In genomic region chr10:91162050-91162494, GRCh38 we compare ENCODE assay signal across 8 cellular contexts. TPM values are rescaled to one million over a fixed set of nuclear protein-coding genes. Genes with fewer than 3 reads are reported as not detected.
A peak's percentile ranks its signal among the peaks of the same experiment; 100 is the strongest.
DNase-seq lines count a peak whose midpoint lies in the region; ATAC-seq, FAIRE-seq and TF ChIP-seq lines count a peak whose summit lies in the region.

No MANE protein-coding gene starts in this region.

- ATAC-seq in HG03439 (IDR thresholded peaks at IDR 0.05; ENCODE audit: unreplicated experiment), result no peak

- H3K79me2 ChIP-seq in astrocyte (ENCODE audit: insufficient read depth, low read length), result peaks cover 10% of the 10 kb centered on the region
- H3K79me2 ChIP-seq in keratinocyte (ENCODE audit: control insufficient read depth, insufficient read depth, low read length), result no peaks in the 10 kb centered on the region

- H3K27ac ChIP-seq in astrocyte (ENCODE audit: low read depth, low read length), result peak overlapping the region; percentile 44
- no peak overlapping the region for H3K27ac ChIP-seq in keratinocyte (ENCODE audit: control insufficient read depth, insufficient read depth, low read length)

- H3K9me3 ChIP-seq in astrocyte (ENCODE audit: insufficient read depth, low read depth, low read length), result no peaks in the 10 kb centered on the region
- no peaks in the 10 kb centered on the region for H3K9me3 ChIP-seq in keratinocyte (ENCODE audit: control insufficient read depth, low read depth, low read length)

- peaks cover 11% of the 10 kb centered on the region for H3K4me1 Mint-ChIP-seq in astrocyte (ENCODE audit: low read depth, unreplicated experiment)

- peaks cover 12% of the 10 kb centered on the region for H3K27me3 Mint-ChIP-seq in astrocyte (ENCODE audit: low read depth, unreplicated experiment)

- no peaks in the 10 kb centered on the region for H3K4me1 ChIP-seq in astrocyte (ENCODE audit: insufficient read depth, low read length)
- H3K4me1 ChIP-seq in keratinocyte (ENCODE audit: control insufficient read depth, extremely low read depth, insufficient read depth, low read length), result peaks cover 10% of the 10 kb centered on the region

- H4K20me1 ChIP-seq in astrocyte (ENCODE audit: insufficient read depth, low read length) (peaks cover 3% of the 10 kb centered on the region), keratinocyte (ENCODE audit: control insufficient read depth, extremely low read depth, insufficient read depth, low read length) (no peaks in the 10 kb centered on the region)

- H3K36me3 Mint-ChIP-seq in astrocyte (ENCODE audit: low read depth, unreplicated experiment), result no peaks in the 10 kb centered on the region

- peak overlapping the region; percentile 85 for H3K4me3 Mint-ChIP-seq in astrocyte (ENCODE audit: unreplicated experiment)

- DNase-seq in DMS53 treated with DMSO at 0.1 percent for 48 hours (lab: John Stamatoyannopoulos, UW; ENCODE audit: unreplicated experiment) (peak; percentile 41), LoVo (ENCODE audit: low spot score) (peak; percentile 1), astrocyte (ENCODE audit: low read depth) (peak; percentile 12), keratinocyte (ENCODE audit: low read depth, low spot score) (no peak), NCI-H748 (lab: John Stamatoyannopoulos, UW; ENCODE audit: unreplicated experiment) (no peak), NCI-H1930 (lab: John Stamatoyannopoulos, UW) (no peak)
- DNase-seq in stimulated activated CD4-positive, alpha-beta T cell treated with anti-CD3 and anti-CD28 coated beads, TNF-alpha, amount 100 ng/mL, for 24 hours (ENCODE audit: low read depth in 3 of 3), result peak in 2 of 3 experiments; percentile 0 to 9

- dilution Hi-C loops in keratinocyte (cut with MboI; ENCODE audit: extremely low pct_ligation_motif_present, low sequenced_read_pairs), result no loop called here

- TF ChIP-seq CTCF in astrocyte (IDR thresholded peaks at IDR 0.05; ENCODE audit: insufficient read depth, low read depth, low read length) (no peak), keratinocyte (optimal IDR thresholded peaks at IDR 0.05 in 1 of 3, IDR thresholded peaks at IDR 0.05 in 1 of 3, conservative IDR thresholded peaks at IDR 0.05 in 1 of 3; ENCODE audit: extremely low read depth in 1 of 3, insufficient read depth in 2 of 3, low read length in 3 of 3) (no peak)

- H3K36me3 ChIP-seq in astrocyte (ENCODE audit: insufficient read depth, low read length) (no peaks in the 10 kb centered on the region), keratinocyte (ENCODE audit: control insufficient read depth in 2 of 2, extremely low read depth in 1 of 2, insufficient read depth in 2 of 2, low read length in 2 of 2) (no peaks in the 10 kb centered on the region)

- H3K27ac Mint-ChIP-seq in astrocyte (ENCODE audit: unreplicated experiment), result peak overlapping the region; percentile 68

- no peaks in the 10 kb centered on the region for H3K9me1 ChIP-seq in keratinocyte (ENCODE audit: control insufficient read depth, extremely low read depth, insufficient read depth, low read length)

- peak overlapping the region; percentile 93 for H3K4me2 ChIP-seq in astrocyte (ENCODE audit: low read length)
- H3K4me2 ChIP-seq in keratinocyte (ENCODE audit: control insufficient read depth, extremely low read depth, insufficient read depth, low read depth, low read length), result peak overlapping the region; percentile 82

- H2AFZ ChIP-seq in astrocyte (ENCODE audit: low read depth, low read length) (peak overlapping the region; percentile 83), keratinocyte (ENCODE audit: control insufficient read depth, low read length) (peak overlapping the region; percentile 72)

- no peaks in the 10 kb centered on the region for H3K9me3 Mint-ChIP-seq in astrocyte (ENCODE audit: unreplicated experiment)

- H3K27me3 ChIP-seq in astrocyte (ENCODE audit: insufficient read depth, low read length) (no peaks in the 10 kb centered on the region), keratinocyte (ENCODE audit: control insufficient read depth, extremely low read depth, insufficient read depth, low read length) (peaks cover 12% of the 10 kb centered on the region)

- FAIRE-seq in astrocyte (lab: Jason Lieb, UNC), result no peak
- FAIRE-seq in keratinocyte (lab: Jason Lieb, UNC), result no peak

- peak overlapping the region; percentile 75 for H3K4me3 ChIP-seq in astrocyte (ENCODE audit: insufficient read depth, low read depth, low read length)
- H3K4me3 ChIP-seq in keratinocyte (ENCODE audit: control insufficient read depth in 2 of 3, extremely low read depth in 1 of 3, insufficient read depth in 2 of 3, low read depth in 1 of 3, low read length in 3 of 3), result peak overlapping the region; percentile 38 to 69 (median 68)

- peak overlapping the region; percentile 85 for H3K9ac ChIP-seq in astrocyte (ENCODE audit: low read length)
- H3K9ac ChIP-seq in keratinocyte (ENCODE audit: control insufficient read depth, extremely low read depth, insufficient read depth, low read length), result peak overlapping the region; percentile 73

RNA-seq across cellular contexts. Expression of gene PCGF5, which starts 58.4 kb away (rescaled TPM):
- total RNA-seq in astrocyte, result 28.2 and 31.5 TPM in 2 replicates
- polyA plus RNA-seq in keratinocyte, result 5.2 to 13.9 TPM (median 12.1 TPM) in 3 replicates
- polyA plus RNA-seq in keratinocyte (2011; ENCODE audit: low read depth), result 6.2 TPM
- 6.3 and 16.0 TPM in 2 replicates for polyA plus RNA-seq in keratinocyte (2011; cell fraction: cytosol; rRNA removed)
- 3.5 and 4.1 TPM in 2 replicates for polyA plus RNA-seq in keratinocyte (2011; cell fraction: nucleus; rRNA removed)
- polyA plus RNA-seq in keratinocyte (2012; ENCODE audit: low replicate concordance), result 6.8 and 8.9 TPM in 2 replicates
- polyA minus RNA-seq in keratinocyte, result 4.1 to 10.6 TPM (median 9.5 TPM) in 3 replicates
- 3.8 TPM for polyA minus RNA-seq in keratinocyte (2011; cell fraction: cytosol; rRNA and poly(A)+ RNA removed)
- 5.1 and 11.0 TPM in 2 replicates for polyA minus RNA-seq in keratinocyte (2011; cell fraction: nucleus; rRNA and poly(A)+ RNA removed)

Comparison
In these comparisons a context has a peak if more than half of its experiments do, and no peak if none do; other contexts are left out.
1. DNase-seq: peak in DMS53 treated with DMSO at 0.1 percent for 48 hours (single experiment), LoVo (single experiment), astrocyte (single experiment) and stimulated activated CD4-positive, alpha-beta T cell treated with anti-CD3 and anti-CD28 coated beads, TNF-alpha, amount 100 ng/mL, for 24 hours (2 of 3); none in keratinocyte (single experiment), NCI-H748 (single experiment) and NCI-H1930 (0 of 2).